23 cellular contexts compared by ENCODE assay signal in genomic region chr10:122465401-122465800, GRCh38. TPM values are rescaled to one million over a fixed set of nuclear protein-coding genes. Genes with fewer than 3 reads are reported as not detected.
DNase-seq lines count a peak whose midpoint lies in the region; ATAC-seq, FAIRE-seq and TF ChIP-seq lines count a peak whose summit lies in the region.
"Had no signal": no experiment of that assay in that cellular context is flagged by ENCODE, and none has a peak within 500 bp of the region (broad histone marks: within the 10 kb centered on the region; RNA-seq: fewer than 3 reads in every experiment).

No MANE protein-coding gene starts in this region.

- CTCF ChIA-PET in RWPE1 (lab: Yijun Ruan, JAX) = interaction anchor here (0.8 kb wide), 1 partner anchor 100 kb away, joined by 3 read pairs; no protein-coding TSS in a partner anchor

- ATAC-seq in GM18502 (IDR thresholded peaks at IDR 0.05; ENCODE audit: poor library complexity, unreplicated experiment) (no peak), HG02981 (IDR thresholded peaks at IDR 0.05; ENCODE audit: unreplicated experiment) (no peak)
- ATAC-seq: HCT116 had no signal

- H3K36me3 ChIP-seq in keratinocyte (ENCODE audit: control insufficient read depth in 2 of 2, extremely low read depth in 1 of 2, insufficient read depth in 2 of 2, low read length in 2 of 2) = peaks cover 3 to 19% of the 10 kb centered on the region in 2 experiments
- peaks cover 41% of the 10 kb centered on the region for H3K36me3 ChIP-seq in skeletal muscle satellite cell (ENCODE audit: insufficient read depth, low read length)
- no peaks in the 10 kb centered on the region for H3K36me3 ChIP-seq in prostate gland
- H3K36me3 ChIP-seq: SJCRH30 had no signal

- TF ChIP-seq CTCF in RWPE1 (conservative IDR thresholded peaks at IDR 0.05; ENCODE audit: low read depth) = no peak
- TF ChIP-seq CTCF in keratinocyte (optimal IDR thresholded peaks at IDR 0.05 in 1 of 3, IDR thresholded peaks at IDR 0.05 in 1 of 3, conservative IDR thresholded peaks at IDR 0.05 in 1 of 3; ENCODE audit: extremely low read depth in 1 of 3, insufficient read depth in 2 of 3, low read length in 3 of 3) = no peak
- TF ChIP-seq CTCF in prostate gland (IDR thresholded peaks at IDR 0.05) = no peak

- intact Hi-C loops in prostate gland (cut with DNase I) = loop anchor here (10.0 kb wide), 1 partner anchor 99 kb away; the partner anchor contains the start of gene DMBT1

- H2AFZ ChIP-seq in keratinocyte (ENCODE audit: control insufficient read depth, low read length) = no peak overlapping the region
- H2AFZ ChIP-seq: PC-9 had no signal

- DNase-seq in DMS 273 (lab: John Stamatoyannopoulos, UW; ENCODE audit: unreplicated experiment) (peak; percentile 41), DMS 273 treated with DMSO at 0.1 percent for 48 hours (lab: John Stamatoyannopoulos, UW) (no peak), RWPE1 (ENCODE audit: low spot score) (no peak), keratinocyte (ENCODE audit: low read depth, low spot score) (no peak), prostate gland (ENCODE audit: low spot score) (no peak)
- DNase-seq: GOT3, Kasumi-1, MM.1S, NCI-H1092, NCI-H1436 treated with DMSO at 0.1 percent for 48 hours, NCI-H2081, NCI-H446 treated with DMSO at 0.1 percent for 48 hours, PC-9, SJCRH30 had no signal

- H3K9me3 ChIP-seq in keratinocyte (ENCODE audit: control insufficient read depth, low read depth, low read length) (no peaks in the 10 kb centered on the region), skeletal muscle satellite cell (replicated peaks; ENCODE audit: low read length) (no peaks in the 10 kb centered on the region), prostate gland (no peaks in the 10 kb centered on the region)
- H3K9me3 ChIP-seq: SJCRH30 had no signal

- H3K9ac ChIP-seq in keratinocyte (ENCODE audit: control insufficient read depth, extremely low read depth, insufficient read depth, low read length) (no peak overlapping the region), skeletal muscle satellite cell (ENCODE audit: low read depth, low read length) (no peak overlapping the region)

- H3K4me3 ChIP-seq in keratinocyte (ENCODE audit: control insufficient read depth in 2 of 3, extremely low read depth in 1 of 3, insufficient read depth in 2 of 3, low read depth in 1 of 3, low read length in 3 of 3) = no peak overlapping the region
- H3K4me3 ChIP-seq in skeletal muscle satellite cell (ENCODE audit: low read length) = no peak overlapping the region
- H3K4me3 ChIP-seq in prostate gland = no peak overlapping the region
- H3K4me3 ChIP-seq: PC-9, SJCRH30 had no signal

- H3K27ac ChIP-seq in RWPE1 = peak overlapping the region; percentile 98
- no peak overlapping the region for H3K27ac ChIP-seq in keratinocyte (ENCODE audit: control insufficient read depth, insufficient read depth, low read length)
- no peak overlapping the region for H3K27ac ChIP-seq in prostate gland
- H3K27ac ChIP-seq: 22Rv1, PC-9, SJCRH30 had no signal

- WGBS in prostate gland = 94% methylated on average over 3 of the region's 3 CpGs

- peaks cover 6% of the 10 kb centered on the region for H4K20me1 ChIP-seq in keratinocyte (ENCODE audit: control insufficient read depth, extremely low read depth, insufficient read depth, low read length)

- H3K4me2 ChIP-seq in keratinocyte (ENCODE audit: control insufficient read depth, extremely low read depth, insufficient read depth, low read depth, low read length) (peak overlapping the region; percentile 7), skeletal muscle satellite cell (ENCODE audit: low read length) (peak overlapping the region; percentile 97)
- H3K4me2 ChIP-seq: PC-9 had no signal

- H3K27me3 ChIP-seq in keratinocyte (ENCODE audit: control insufficient read depth, extremely low read depth, insufficient read depth, low read length) = peaks cover 2% of the 10 kb centered on the region
- H3K27me3 ChIP-seq in skeletal muscle satellite cell (ENCODE audit: control insufficient read depth, insufficient read depth, low read length) = no peaks in the 10 kb centered on the region
- H3K27me3 ChIP-seq in prostate gland (replicated peaks; ENCODE audit: insufficient read depth) = no peaks in the 10 kb centered on the region

- dilution Hi-C loops in keratinocyte (cut with MboI; ENCODE audit: extremely low pct_ligation_motif_present, low sequenced_read_pairs) = no loop called here

- POLR2A ChIA-PET in RWPE1 (lab: Yijun Ruan, JAX; ENCODE audit: low non-redundant PET) = interaction anchor here (0.6 kb wide), 1 partner anchor 96 kb away, joined by 9 read pairs; no protein-coding TSS in a partner anchor

- no peak for TF ChIP-seq POLR2A in prostate gland (IDR thresholded peaks at IDR 0.05)

- peaks cover 73% of the 10 kb centered on the region for H3K79me2 ChIP-seq in keratinocyte (ENCODE audit: control insufficient read depth, insufficient read depth, low read length)

- H3K9me1 ChIP-seq in keratinocyte (ENCODE audit: control insufficient read depth, extremely low read depth, insufficient read depth, low read length) = no peaks in the 10 kb centered on the region

- FAIRE-seq in keratinocyte (lab: Jason Lieb, UNC) = no peak
- FAIRE-seq: GM12891, GM18507 had no signal

- H3K4me1 ChIP-seq in keratinocyte (ENCODE audit: control insufficient read depth, extremely low read depth, insufficient read depth, low read length) = peaks cover 51% of the 10 kb centered on the region
- peaks cover 53% of the 10 kb centered on the region for H3K4me1 ChIP-seq in skeletal muscle satellite cell (ENCODE audit: control insufficient read depth, insufficient read depth, low read length)
- peaks cover 7% of the 10 kb centered on the region for H3K4me1 ChIP-seq in prostate gland (replicated peaks)

RNA-seq across cellular contexts. Expression of gene HTRA1, which starts 4.0 kb away (rescaled TPM):
- polyA plus RNA-seq in keratinocyte = 353 to 506 TPM (median 412 TPM) in 3 replicates
- 77.7 TPM for polyA plus RNA-seq in keratinocyte (2011; ENCODE audit: low read depth)
- polyA plus RNA-seq in keratinocyte (2011; cell fraction: cytosol; rRNA removed) = 332 and 372 TPM in 2 replicates
- 463 and 555 TPM in 2 replicates for polyA plus RNA-seq in keratinocyte (2011; cell fraction: nucleus; rRNA removed)
- polyA plus RNA-seq in keratinocyte (2012; ENCODE audit: low replicate concordance) = 189 and 262 TPM in 2 replicates
- 106 to 221 TPM (median 187 TPM) in 3 replicates for polyA minus RNA-seq in keratinocyte
- 191 TPM for polyA minus RNA-seq in keratinocyte (2011; cell fraction: cytosol; rRNA and poly(A)+ RNA removed)
- polyA minus RNA-seq in keratinocyte (2011; cell fraction: nucleus; rRNA and poly(A)+ RNA removed) = 118 and 182 TPM in 2 replicates
- 186 and 200 TPM in 2 replicates for total RNA-seq in skeletal muscle satellite cell (2012; rRNA removed)
- total RNA-seq in prostate gland = 10 to 100 TPM; 41.4 to 61.8 TPM

RNA-seq across cellular contexts. Expression of gene ARMS2, which starts 10.9 kb away (rescaled TPM):
- polyA plus RNA-seq in keratinocyte = 0.08 TPM in 1 of 3 replicates, not detected in the others
- not detected for polyA plus RNA-seq in keratinocyte (2011; ENCODE audit: low read depth)
- polyA plus RNA-seq in keratinocyte (2011; cell fraction: cytosol; rRNA removed) = not detected in 2 replicates
- polyA plus RNA-seq in keratinocyte (2011; cell fraction: nucleus; rRNA removed) = not detected in 2 replicates
- polyA plus RNA-seq in keratinocyte (2012; ENCODE audit: low replicate concordance) = not detected in 2 replicates
- 0.29 to 1.3 TPM (median 0.56 TPM) in 3 replicates for polyA minus RNA-seq in keratinocyte
- polyA minus RNA-seq in keratinocyte (2011; cell fraction: cytosol; rRNA and poly(A)+ RNA removed) = not detected
- not detected in 2 replicates for polyA minus RNA-seq in keratinocyte (2011; cell fraction: nucleus; rRNA and poly(A)+ RNA removed)
- total RNA-seq in skeletal muscle satellite cell (2012; rRNA removed) = not detected in 2 replicates
- 1 to 10 TPM in 1 of 2 donors, not detected in 1; 1.1 TPM for total RNA-seq in prostate gland
- total RNA-seq: PC-9, SJCRH30 had no signal
- polyA plus RNA-seq: AG04450, CD14-positive monocyte had no signal
